Comparison of ENCODE assay signal across 21 cellular contexts in the genomic region with DNA sequence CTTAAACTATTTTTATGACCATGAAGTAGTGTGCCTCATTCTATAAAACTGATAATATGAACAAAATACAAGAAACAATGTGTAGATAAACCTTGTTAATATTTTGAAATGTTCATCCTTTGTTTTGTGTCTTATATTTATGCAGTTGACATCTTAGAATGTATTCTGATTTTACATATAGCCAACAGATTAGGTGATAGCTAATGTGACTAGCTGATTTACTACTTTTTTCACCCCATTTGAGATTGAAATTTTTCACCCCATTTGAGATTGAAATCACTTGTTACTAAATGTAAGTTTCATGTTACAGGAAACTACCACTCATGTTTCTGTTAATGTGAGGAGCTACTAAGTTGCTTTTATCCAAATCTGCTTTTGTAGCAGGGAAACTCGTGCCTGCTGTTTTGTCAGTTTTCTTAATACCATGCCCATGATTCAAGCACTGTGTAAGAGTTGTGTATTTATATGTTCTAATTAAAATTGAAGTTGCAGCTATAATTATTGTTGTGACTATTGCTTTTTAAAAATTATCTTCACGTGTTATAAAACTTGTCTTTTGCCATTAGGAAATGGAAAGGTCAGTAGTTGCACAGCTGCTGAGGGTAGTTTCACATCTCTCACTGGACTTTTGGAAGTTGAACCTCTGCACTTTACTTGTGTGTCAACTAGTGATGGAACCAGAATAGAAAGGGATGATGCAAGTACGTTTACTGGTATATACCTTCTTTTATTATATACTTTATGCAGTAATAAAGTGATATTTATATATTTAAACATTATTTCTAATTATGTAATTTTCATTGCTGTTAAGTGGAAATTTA.
DNase-seq lines count a peak whose midpoint lies in the region; ATAC-seq, FAIRE-seq and TF ChIP-seq lines count a peak whose summit lies in the region.
"Had no signal": no experiment of that assay in that cellular context is flagged by ENCODE, and none has a peak within 500 bp of the region (broad histone marks: within the 10 kb centered on the region; RNA-seq: fewer than 3 reads in every experiment).

No MANE protein-coding gene starts in this region.

- H3K27ac ChIP-seq in A549: no peak overlapping the region
- H3K27ac ChIP-seq in IMR-90 (ENCODE audit: insufficient read depth, low read length): no peak overlapping the region
- peak overlapping the region; percentile 38 to 43 for H3K27ac ChIP-seq in liver (ENCODE audit: low read depth in 1 of 2, low read length in 2 of 2)

- H3K4me2 ChIP-seq in A549 (no peak overlapping the region), IMR-90 (ENCODE audit: low read depth, low read length) (peak overlapping the region; percentile 52; the same call in 1 of the 2 replicates)

- no peaks in the 10 kb centered on the region for H4K20me1 ChIP-seq in IMR-90 (ENCODE audit: insufficient read depth, low read length)

- H3K79me1 ChIP-seq in IMR-90 (ENCODE audit: low read depth in 1 of 2, low read length in 2 of 2): peaks cover 2 to 19% of the 10 kb centered on the region in 2 experiments; a peak in 3 of 4 replicates

- no peak overlapping the region for H3K56ac ChIP-seq in IMR-90 (ENCODE audit: extremely low read depth, insufficient read depth, low read length)

- H3K9me3 Mint-ChIP-seq in HFFc6: no peaks in the 10 kb centered on the region
- H3K9me3 Mint-ChIP-seq: activated naive CD4-positive, alpha-beta T cell treated with anti-CD3 and anti-CD28 coated beads for 36 hours; CD4-positive, CD25-positive, alpha-beta regulatory T cell had no signal

- H2AFZ ChIP-seq in IMR-90 (replicated peaks; ENCODE audit: low read length, poor library complexity): no peak overlapping the region

- H3K27ac Mint-ChIP-seq in HFFc6: no peak overlapping the region
- H3K27ac Mint-ChIP-seq: activated naive CD4-positive, alpha-beta T cell treated with anti-CD3 and anti-CD28 coated beads for 36 hours had no signal

- POLR2A ChIA-PET in A549 (lab: Yijun Ruan, JAX): no interaction called here
- POLR2A ChIA-PET in IMR-90 (lab: Charles Lee; ENCODE audit: unreplicated experiment): no interaction called here

- no peak for TF ChIP-seq EP300 in A549 (IDR thresholded peaks at IDR 0.05)

- H3K4me1 ChIP-seq in A549 (no peaks in the 10 kb centered on the region), IMR-90 (ENCODE audit: control insufficient read depth, insufficient read depth, low read length) (no peaks in the 10 kb centered on the region), liver (ENCODE audit: control insufficient read depth in 4 of 4, insufficient read depth in 4 of 4, low read length in 3 of 4) (no peaks in the 10 kb centered on the region)

- TF ChIP-seq POLR2A in A549 (IDR thresholded peaks at IDR 0.05; ENCODE audit: low read length) (no peak), IMR-90 (IDR thresholded peaks at IDR 0.05; ENCODE audit: low read depth, low read length) (no peak)

- TF ChIP-seq RAD21 in A549 (conservative IDR thresholded peaks at IDR 0.05 in 1 of 2, IDR thresholded peaks at IDR 0.05 in 1 of 2) (no peak), IMR-90 (IDR thresholded peaks at IDR 0.05; ENCODE audit: low read length) (no peak), liver (IDR thresholded peaks at IDR 0.05) (peak in 1 of 2 donors; percentile 41)

- peak; percentile 18 for FAIRE-seq in A549 (lab: Jason Lieb, UNC)
- FAIRE-seq: frontal cortex had no signal

- no peak overlapping the region for H4K5ac ChIP-seq in IMR-90 (ENCODE audit: low read depth, low read length)

- no TSS peak for BruUV-seq in IMR-90 (replicated peaks; lab: Mats Ljungman, UMichigan)

- H2BK120ac ChIP-seq in IMR-90 (ENCODE audit: low read depth, low read length): no peak overlapping the region

- no peaks in the 10 kb centered on the region; the same call in 1 of the 2 replicates for H3K27me3 Mint-ChIP-seq in HFFc6 (ENCODE audit: insufficient read depth)
- H3K27me3 Mint-ChIP-seq: CD4-positive, CD25-positive, alpha-beta regulatory T cell had no signal

- in situ Hi-C loops in IMR-90 (cut with MboI; ENCODE audit: low sequenced_read_pairs) (no loop called here), astrocyte of the spinal cord (cut with HindIII; ENCODE audit: low sequenced_read_pairs) (no loop called here)

- H3K36me3 ChIP-seq in IMR-90 (ENCODE audit: control insufficient read depth, insufficient read depth, low read length) (peaks cover 13% of the 10 kb centered on the region), liver (ENCODE audit: control insufficient read depth in 4 of 4, insufficient read depth in 3 of 4, low read depth in 1 of 4, low read length in 3 of 4) (peaks cover 0 to 11% (median 6%) of the 10 kb centered on the region in 4 donors)

- no peak overlapping the region for H2BK20ac ChIP-seq in IMR-90 (ENCODE audit: low read depth, low read length)

- 88% methylated on average over 3 of the region's 3 CpGs for WGBS in A549 (ENCODE audit: missing lambda C conversion rate)
- 67% methylated on average over 1 of the region's 3 CpGs; no CpG with 5 or more reads in 1 of the 2 experiments for WGBS in IMR-90 (ENCODE audit: extremely low coverage in 2 of 2, insufficient read length in 1 of 2), 2 experiments
- 38% methylated on average over 3 of the region's 3 CpGs for WGBS in liver

- CTCF ChIA-PET in A549 (lab: Yijun Ruan, JAX) (interaction anchor here (0.6 to 1.4 kb wide), 4 partner anchors 8 to 918 kb away, joined by 3 read pairs; no protein-coding TSS in a partner anchor), IMR-90 (lab: Yijun Ruan, JAX) (interaction anchor here (0.6 kb wide), 2 partner anchors 26 to 36 kb away, joined by 4 to 6 read pairs; no protein-coding TSS in a partner anchor)

- ATAC-seq in A549 (no peak), IMR-90 (ENCODE audit: low read depth) (peak; percentile 54), GM21528 (IDR thresholded peaks at IDR 0.05; ENCODE audit: low FRiP score, unreplicated experiment) (no peak)
- ATAC-seq: Right ventricle myocardium inferior had no signal

- H3K14ac ChIP-seq in IMR-90 (replicated peaks; ENCODE audit: low read depth, low read length): no peak overlapping the region

- no peaks in the 10 kb centered on the region for H3K9me1 ChIP-seq in IMR-90 (ENCODE audit: insufficient read depth, low read length)

- no peak overlapping the region for H2AK9ac ChIP-seq in IMR-90 (replicated peaks; ENCODE audit: low read depth, low read length, poor library complexity)

- TF ChIP-seq CTCF in A549 (IDR thresholded peaks at IDR 0.05) (no peak), IMR-90 (conservative IDR thresholded peaks at IDR 0.05; ENCODE audit: low read depth, low read length) (no peak), astrocyte of the spinal cord (IDR thresholded peaks at IDR 0.05; ENCODE audit: low read depth, low read length) (no peak), liver (IDR thresholded peaks at IDR 0.05; ENCODE audit: low read depth, low read length, missing input control) (no peak), HFFc6 (IDR thresholded peaks at IDR 0.05) (no peak)

- no peak overlapping the region for H4K91ac ChIP-seq in IMR-90 (ENCODE audit: insufficient read depth, low read depth, low read length)

- intact Hi-C loops in IMR-90 (cut with micrococcal nuclease): no loop called here

- H3K4me3 Mint-ChIP-seq in HFFc6: no peak overlapping the region
- H3K4me3 Mint-ChIP-seq: activated naive CD4-positive, alpha-beta T cell treated with anti-CD3 and anti-CD28 coated beads for 36 hours; CD4-positive, CD25-positive, alpha-beta regulatory T cell had no signal

- peaks cover 21% of the 10 kb centered on the region for H3K4me1 Mint-ChIP-seq in HFFc6 (ENCODE audit: low read depth)

- H3K27me3 ChIP-seq in IMR-90 (ENCODE audit: control insufficient read depth, insufficient read depth, low read length) (no peaks in the 10 kb centered on the region), liver (ENCODE audit: control insufficient read depth in 4 of 4, insufficient read depth in 4 of 4, low read length in 3 of 4) (no peaks in the 10 kb centered on the region)

- peak overlapping the region; percentile 41; the same call in 1 of the 2 replicates for H3K23ac ChIP-seq in IMR-90 (ENCODE audit: low read depth, low read length)

- H3K36me3 Mint-ChIP-seq in HFFc6 (ENCODE audit: low read depth): peaks cover 48% of the 10 kb centered on the region

- dilution Hi-C loops in IMR-90 (cut with HindIII; ENCODE audit: low sequenced_read_pairs, unreplicated experiment): no loop called here

- H2BK15ac ChIP-seq in IMR-90 (ENCODE audit: low read depth, low read length): no peak overlapping the region

- H3K9ac ChIP-seq in IMR-90 (ENCODE audit: low read depth, low read length): no peak overlapping the region
- no peak overlapping the region for H3K9ac ChIP-seq in liver (ENCODE audit: low read depth in 1 of 2, low read length in 2 of 2)

- H3K18ac ChIP-seq in IMR-90 (ENCODE audit: low read depth, low read length): no peak overlapping the region

- H2AK5ac ChIP-seq in IMR-90 (ENCODE audit: low read depth, low read length): no peak overlapping the region

- DNase-seq in A549 (ENCODE audit: low read depth in 1 of 2, low spot score in 1 of 2) (no peak), IMR-90 (peak; percentile 44), astrocyte of the spinal cord (ENCODE audit: low read depth, low spot score) (peak; percentile 24), HFFc6 (no peak)
- DNase-seq in activated CD4-positive, CD25-positive, alpha-beta regulatory T cell treated with anti-CD3 and anti-CD28 coated beads, Interleukin-2, amount 50 U/mL, for 72 hours: no peak
- DNase-seq in stimulated activated naive CD4-positive, alpha-beta T cell (lab: John Stamatoyannopoulos, UW): no peak
- DNase-seq: activated CD4-positive, alpha-beta T cell treated with anti-CD3 and anti-CD28 coated beads, Interleukin-2, amount 50 U/mL, for 1 hour; activated naive CD4-positive, alpha-beta T cell treated with anti-CD3 and anti-CD28 coated beads for 36 hours; activated T-cell treated with anti-CD3 and anti-CD28 coated beads for 4 hours; CD4-positive, CD25-positive, alpha-beta regulatory T cell; cortex of kidney; DMS53; KBM-7; kidney glomerular epithelial cell; NCI-H1048; NCI-H524 treated with DMSO at 0.1 percent for 48 hours; retina had no signal

- no peak overlapping the region for H3K4ac ChIP-seq in IMR-90 (ENCODE audit: low read depth, low read length)

- no peak overlapping the region for H3K4me3 ChIP-seq in A549
- no peak overlapping the region for H3K4me3 ChIP-seq in IMR-90 (ENCODE audit: insufficient read depth, low read depth, low read length)
- H3K4me3 ChIP-seq in astrocyte of the spinal cord (ENCODE audit: low read depth, low read length): no peak overlapping the region
- no peak overlapping the region for H3K4me3 ChIP-seq in liver (ENCODE audit: low read depth in 1 of 3, low read length in 3 of 3)

- H3K9me3 ChIP-seq in A549: no peaks in the 10 kb centered on the region; the same call in 2 of the 3 replicates
- H3K9me3 ChIP-seq in IMR-90 (ENCODE audit: control insufficient read depth, insufficient read depth, low read length): no peaks in the 10 kb centered on the region
- no peaks in the 10 kb centered on the region for H3K9me3 ChIP-seq in liver (ENCODE audit: control insufficient read depth in 4 of 4, low read length in 3 of 4)

- no peak overlapping the region for H4K8ac ChIP-seq in IMR-90 (ENCODE audit: low read depth in 2 of 2, low read length in 2 of 2)

- H2BK5ac ChIP-seq in IMR-90 (ENCODE audit: low read depth, low read length, poor library complexity, severe bottlenecking): peak overlapping the region; percentile 70

TF ChIP-seq in A549, 52 proteins besides CTCF, POLR2A, EP300 and RAD21 (continues in another document):
- TF ChIP-seq ZC3H11A (IDR thresholded peaks at IDR 0.05): no peak

TF ChIP-seq in liver, 16 proteins besides CTCF, POLR2A, EP300 and RAD21 (continues in another document):
- TF ChIP-seq SP1 (IDR thresholded peaks at IDR 0.05) (peak; percentile 76), FOXA1 (IDR thresholded peaks at IDR 0.05) (no peak)

Comparison
In these comparisons a context has a peak if more than half of its experiments do, and no peak if none do; other contexts are left out.
1. DNase-seq: peak in IMR-90 (single experiment) and astrocyte of the spinal cord (single experiment); none in A549 (0 of 2), HFFc6 (single experiment), activated CD4-positive, CD25-positive, alpha-beta regulatory T cell treated with anti-CD3 and anti-CD28 coated beads, Interleukin-2, amount 50 U/mL, for 72 hours (single experiment) and stimulated activated naive CD4-positive, alpha-beta T cell (0 of 6).
2. H3K27ac ChIP-seq: peak in liver (2 of 2); none in A549 (0 of 2) and IMR-90 (single experiment).